ENCODE assay signal across 12 cellular contexts in genomic region chr16:11094838-11095565, GRCh38.
DNase-seq lines count a peak whose midpoint lies in the region; ATAC-seq, FAIRE-seq and TF ChIP-seq lines count a peak whose summit lies in the region.
"Had no signal": no experiment of that assay in that cellular context is flagged by ENCODE, and none has a peak within 500 bp of the region (broad histone marks: within the 10 kb centered on the region; RNA-seq: fewer than 3 reads in every experiment).

No MANE protein-coding gene starts in this region.

- H3K4me2 ChIP-seq in BLaER1 (peak overlapping the region; percentile 86), GM23338 (no peak overlapping the region)

- peaks cover 49% of the 10 kb centered on the region for H3K36me3 ChIP-seq in BLaER1
- H3K36me3 ChIP-seq in GM23338 (ENCODE audit: insufficient read depth) = no peaks in the 10 kb centered on the region

- H2AFZ ChIP-seq in GM23338 = no peak overlapping the region

- peaks cover 2% of the 10 kb centered on the region for H3K27me3 Mint-ChIP-seq in GM23338 (ENCODE audit: insufficient read depth, low read depth, poor library complexity)
- no peaks in the 10 kb centered on the region for H3K27me3 Mint-ChIP-seq in activated T-helper 1 cell treated with anti-CD3 and anti-CD28 coated beads, Interleukin-12 subunit alpha, Interleukin-12 subunit beta, Interleukin-2, Interleukin-4 antibody, amounts not matched to agents 30 ng/mL and 10 ng/mL and 1 ng/mL, durations not matched to agents 14 hours and 24 hours and 36 hours (ENCODE audit: insufficient read depth)
- H3K27me3 Mint-ChIP-seq in naive thymus-derived CD8-positive, alpha-beta T cell = no peaks in the 10 kb centered on the region

- no peaks in the 10 kb centered on the region for H3F3A ChIP-seq in GM23338 (replicated peaks; ENCODE audit: low read depth)

- H3K4me1 Mint-ChIP-seq in GM23338 = peaks cover 10% of the 10 kb centered on the region
- H3K4me1 Mint-ChIP-seq in activated T-helper 1 cell treated with anti-CD3 and anti-CD28 coated beads, Interleukin-12 subunit alpha, Interleukin-12 subunit beta, Interleukin-2, Interleukin-4 antibody, amounts not matched to agents 30 ng/mL and 10 ng/mL and 1 ng/mL, durations not matched to agents 14 hours and 24 hours and 36 hours (ENCODE audit: low read depth) = peaks cover 71% of the 10 kb centered on the region
- H3K4me1 Mint-ChIP-seq in naive thymus-derived CD8-positive, alpha-beta T cell = peaks cover 21 to 36% (median 31%) of the 10 kb centered on the region in 4 donors

- DNase-seq in GM23338 (ENCODE audit: low spot score) (no peak), NCI-H1105 treated with DMSO at 0.1 percent for 48 hours (lab: John Stamatoyannopoulos, UW) (no peak), posterior vena cava (ENCODE audit: low spot score) (no peak), D721Med (ENCODE audit: insufficient read length, low spot score) (no peak)
- DNase-seq in activated T-helper 1 cell treated with anti-CD3 and anti-CD28 coated beads, Interleukin-12 subunit alpha, Interleukin-12 subunit beta, Interleukin-2, Interleukin-4 antibody, amounts not matched to agents 30 ng/mL and 10 ng/mL and 1 ng/mL, durations not matched to agents 14 hours and 24 hours and 36 hours (ENCODE audit: low spot score) = no peak
- peak in 2 of 10 donors; percentile 42 for DNase-seq in naive thymus-derived CD8-positive, alpha-beta T cell
- DNase-seq: COR-L47; effector memory CD4-positive, alpha-beta T cell; MG63; SHP77 had no signal

- no peaks in the 10 kb centered on the region for H3K9me2 ChIP-seq in GM23338 (ENCODE audit: insufficient read depth)

- intact Hi-C loops in activated T-helper 1 cell treated with anti-CD3 and anti-CD28 coated beads, Interleukin-12 subunit alpha, Interleukin-12 subunit beta, Interleukin-2, Interleukin-4 antibody, amounts not matched to agents 30 ng/mL and 10 ng/mL and 1 ng/mL, durations not matched to agents 14 hours and 24 hours and 36 hours (cut with micrococcal nuclease) = loop anchor here (1.0 to 10.0 kb wide), 15 partner anchors 10 to 1442 kb away; partner anchors contain the start of gene CIITA
- intact Hi-C loops in posterior vena cava (cut with DNase I) = no loop called here

- H3K9me3 Mint-ChIP-seq in GM23338 = no peaks in the 10 kb centered on the region
- H3K9me3 Mint-ChIP-seq in activated T-helper 1 cell treated with anti-CD3 and anti-CD28 coated beads, Interleukin-12 subunit alpha, Interleukin-12 subunit beta, Interleukin-2, Interleukin-4 antibody, amounts not matched to agents 30 ng/mL and 10 ng/mL and 1 ng/mL, durations not matched to agents 14 hours and 24 hours and 36 hours = no peaks in the 10 kb centered on the region
- H3K9me3 Mint-ChIP-seq in naive thymus-derived CD8-positive, alpha-beta T cell = no peaks in the 10 kb centered on the region

- no peaks in the 10 kb centered on the region; the same call in 2 of the 3 replicates for H3K36me3 Mint-ChIP-seq in GM23338 (ENCODE audit: low read depth)
- H3K36me3 Mint-ChIP-seq in activated T-helper 1 cell treated with anti-CD3 and anti-CD28 coated beads, Interleukin-12 subunit alpha, Interleukin-12 subunit beta, Interleukin-2, Interleukin-4 antibody, amounts not matched to agents 30 ng/mL and 10 ng/mL and 1 ng/mL, durations not matched to agents 14 hours and 24 hours and 36 hours (ENCODE audit: low read depth) = peaks cover 14% of the 10 kb centered on the region
- H3K36me3 Mint-ChIP-seq in naive thymus-derived CD8-positive, alpha-beta T cell = peaks cover 0 to 11% (median 5%) of the 10 kb centered on the region in 3 donors

- peaks cover 62% of the 10 kb centered on the region for H3K4me1 ChIP-seq in BLaER1
- H3K4me1 ChIP-seq in GM23338 (ENCODE audit: insufficient read depth) = no peaks in the 10 kb centered on the region

- H4K20me1 ChIP-seq in BLaER1 (no peaks in the 10 kb centered on the region), GM23338 (replicated peaks; ENCODE audit: insufficient read depth) (no peaks in the 10 kb centered on the region)

- FAIRE-seq in D721Med (lab: Jason Lieb, UNC) = no peak

- TF ChIP-seq CTCF in GM23338 (conservative IDR thresholded peaks at IDR 0.05; ENCODE audit: low read depth in 2 of 2) (no peak), D721Med (IDR thresholded peaks at IDR 0.05; ENCODE audit: insufficient read depth, missing control alignments) (no peak)

- no peaks in the 10 kb centered on the region for H3K79me2 ChIP-seq in GM23338 (replicated peaks; ENCODE audit: insufficient read depth)

- H3K27ac ChIP-seq in BLaER1 (peak overlapping the region; percentile 80), GM23338 (ENCODE audit: low read depth) (no peak overlapping the region)

- ATAC-seq in GM23338 (no peak), GM21515 (IDR thresholded peaks at IDR 0.05; ENCODE audit: unreplicated experiment) (no peak)
- ATAC-seq in naive thymus-derived CD8-positive, alpha-beta T cell = peak; percentile 74 to 82

- H3K27me3 ChIP-seq in BLaER1 = no peaks in the 10 kb centered on the region
- no peaks in the 10 kb centered on the region for H3K27me3 ChIP-seq in GM23338 (ENCODE audit: insufficient read depth)
- H3K27me3 ChIP-seq: MG63 had no signal

- POLR2A ChIA-PET in naive thymus-derived CD8-positive, alpha-beta T cell (lab: Charles Lee) = interaction anchor here (0.6 to 2.9 kb wide), 2 partner anchors 25 to 161 kb away, joined by 3 to 11 read pairs; partner anchors contain the start of gene SOCS1

- peak overlapping the region; percentile 46 for H3K9ac ChIP-seq in BLaER1

- no peaks in the 10 kb centered on the region for H3K9me3 ChIP-seq in BLaER1
- H3K9me3 ChIP-seq: MG63 had no signal

- H3K4me3 Mint-ChIP-seq in GM23338 = no peak overlapping the region
- H3K4me3 Mint-ChIP-seq in activated T-helper 1 cell treated with anti-CD3 and anti-CD28 coated beads, Interleukin-12 subunit alpha, Interleukin-12 subunit beta, Interleukin-2, Interleukin-4 antibody, amounts not matched to agents 30 ng/mL and 10 ng/mL and 1 ng/mL, durations not matched to agents 14 hours and 24 hours and 36 hours = peak overlapping the region; percentile 68
- H3K4me3 Mint-ChIP-seq in naive thymus-derived CD8-positive, alpha-beta T cell = peak overlapping the region in 9 of 10 donors; percentile 7 to 79 (median 56)

- H3K27ac Mint-ChIP-seq in GM23338 = peak overlapping the region; percentile 18; the same call in 1 of the 2 replicates
- H3K27ac Mint-ChIP-seq in activated T-helper 1 cell treated with anti-CD3 and anti-CD28 coated beads, Interleukin-12 subunit alpha, Interleukin-12 subunit beta, Interleukin-2, Interleukin-4 antibody, amounts not matched to agents 30 ng/mL and 10 ng/mL and 1 ng/mL, durations not matched to agents 14 hours and 24 hours and 36 hours = peak overlapping the region; percentile 100
- H3K27ac Mint-ChIP-seq in naive thymus-derived CD8-positive, alpha-beta T cell = peak overlapping the region in 9 of 10 donors; percentile 32 to 96 (median 82)

- H3K4me3 ChIP-seq in BLaER1 (no peak overlapping the region), GM23338 (no peak overlapping the region)
- H3K4me3 ChIP-seq: MG63 had no signal

TF ChIP-seq in GM23338, 12 proteins besides CTCF, POLR2A, EP300 and RAD21 (continues in another document):
- TF ChIP-seq POLR2AphosphoS5 (IDR thresholded peaks at IDR 0.05; ENCODE audit: low read depth) = no peak

Comparison
In these comparisons a context has a peak if more than half of its experiments do, and no peak if none do; other contexts are left out.
1. ATAC-seq: peak in naive thymus-derived CD8-positive, alpha-beta T cell (2 of 2); none in GM23338 (single experiment) and GM21515 (single experiment).
2. H3K27ac Mint-ChIP-seq: peak in every context shown above with its lines; median percentile 100 in activated T-helper 1 cell treated with anti-CD3 and anti-CD28 coated beads, Interleukin-12 subunit alpha, Interleukin-12 subunit beta, Interleukin-2, Interleukin-4 antibody, amounts not matched to agents 30 ng/mL and 10 ng/mL and 1 ng/mL, durations not matched to agents 14 hours and 24 hours and 36 hours; 82 in naive thymus-derived CD8-positive, alpha-beta T cell; 18 in GM23338.